In the genomic region with DNA sequence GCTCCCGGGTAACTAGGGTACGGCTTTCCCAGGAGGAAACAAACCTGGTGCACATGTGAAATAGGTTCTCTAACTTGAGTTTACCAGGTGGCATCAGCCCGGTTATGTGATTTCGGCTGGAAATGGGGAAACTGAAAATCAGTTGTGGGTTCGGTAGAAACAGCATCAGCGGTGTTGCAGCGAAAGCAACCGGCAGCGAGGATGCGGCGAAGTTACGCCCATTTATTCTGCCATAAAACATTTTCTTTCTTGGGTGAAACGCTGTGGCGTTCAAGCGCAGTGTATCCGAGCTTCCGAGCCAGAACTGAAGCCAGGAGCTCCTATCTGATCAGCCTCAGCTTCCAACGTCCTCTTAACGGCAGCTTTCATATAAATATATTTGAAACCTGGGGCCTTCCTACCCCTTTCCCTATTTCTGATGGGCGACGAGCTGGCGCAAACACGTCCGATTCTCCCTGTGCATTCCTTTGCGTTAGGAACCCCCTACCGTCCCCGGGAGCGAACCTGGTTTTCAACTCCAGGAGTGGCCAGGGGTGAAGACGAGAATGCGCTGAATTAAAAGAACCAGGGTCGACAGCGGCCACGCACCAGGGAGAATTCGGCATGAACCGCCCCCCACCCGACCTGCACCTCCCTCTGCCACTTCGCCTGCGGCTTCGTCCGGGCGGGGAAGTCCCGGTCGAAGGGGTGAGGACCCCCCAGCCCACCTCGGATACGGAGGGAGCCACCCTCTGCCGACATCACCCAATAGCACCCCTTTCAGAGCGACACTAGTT, we compare ENCODE assay signal across 8 cellular contexts. TPM values are rescaled to one million over a fixed set of nuclear protein-coding genes. Genes with fewer than 3 reads are reported as not detected.
DNase-seq lines count a peak whose midpoint lies in the region; ATAC-seq, FAIRE-seq and TF ChIP-seq lines count a peak whose summit lies in the region.

No MANE protein-coding gene starts in this region.

- H3F3A ChIP-seq in PC-3 (ENCODE audit: low read length, unreplicated experiment) (no peaks in the 10 kb centered on the region), PC-9 (ENCODE audit: insufficient read depth, low read depth) (no peaks in the 10 kb centered on the region)

- TF ChIP-seq POLR2A in GM12891 (IDR thresholded peaks at IDR 0.05; ENCODE audit: low read depth, low read length) = no peak

- H2AFZ ChIP-seq in PC-3 (ENCODE audit: low read length) (peak overlapping the region; percentile 91), PC-9 (no peak overlapping the region)

- CTCF ChIA-PET in PC-3 (lab: Charles Lee) (interaction anchor here (0.8 to 1.3 kb wide), 2 partner anchors 13 to 375 kb away, joined by 3 read pairs; no protein-coding TSS in a partner anchor), PC-9 (lab: Charles Lee) (no interaction called here)

- H3K4me3 ChIP-seq in PC-3 (ENCODE audit: low read length) (peak overlapping the region; percentile 82), kidney (ENCODE audit: low read length in 2 of 2) (peak overlapping the region; percentile 64 to 81), PC-9 (no peak overlapping the region)

- H3K27ac ChIP-seq in PC-3 (ENCODE audit: low read length) (0 out of 2 replicates have a peak overlapping the region, but pooled peaks have one; percentile 3), kidney (ENCODE audit: low read depth in 2 of 2, low read length in 2 of 2) (no peak overlapping the region), PC-9 (no peak overlapping the region)

- POLR2A ChIA-PET in PC-3 (lab: Charles Lee; ENCODE audit: unreplicated experiment) (interaction anchor here (0.7 kb wide), 1 partner anchor 281 kb away, joined by 3 read pairs; no protein-coding TSS in a partner anchor), PC-9 (lab: Charles Lee; ENCODE audit: unreplicated experiment) (no interaction called here)

- H3K27me3 ChIP-seq in PC-3 (ENCODE audit: low read length) (no peaks in the 10 kb centered on the region), PC-9 (ENCODE audit: insufficient read depth, low read depth) (peaks cover 59% of the 10 kb centered on the region)

- H3K9me3 ChIP-seq in PC-3 (ENCODE audit: low read length) = no peaks in the 10 kb centered on the region
- no peaks in the 10 kb centered on the region for H3K9me3 ChIP-seq in kidney (ENCODE audit: control insufficient read depth in 1 of 2, low read length in 2 of 2)
- no peaks in the 10 kb centered on the region for H3K9me3 ChIP-seq in PC-9 (ENCODE audit: insufficient read depth, low read depth)

- no peaks in the 10 kb centered on the region for H3K9me2 ChIP-seq in PC-3 (replicated peaks; ENCODE audit: low read length)
- no peaks in the 10 kb centered on the region for H3K9me2 ChIP-seq in PC-9 (ENCODE audit: insufficient read depth)

- H3K36me3 ChIP-seq in PC-3 (ENCODE audit: low read depth, low read length) (no peaks in the 10 kb centered on the region), kidney (ENCODE audit: control insufficient read depth in 1 of 2, insufficient read depth in 2 of 2, low read length in 2 of 2) (no peaks in the 10 kb centered on the region), PC-9 (ENCODE audit: low read depth) (no peaks in the 10 kb centered on the region)

- FAIRE-seq in GM12891 (lab: Jason Lieb, UNC) = peak; percentile 45
- FAIRE-seq in kidney (lab: Jason Lieb, UNC) = no peak

- DNase-seq in GM12891 (ENCODE audit: insufficient read length, low spot score) (no peak), PC-3 (peak; percentile 55), astrocyte of the hippocampus (ENCODE audit: low read depth, low spot score) (peak; percentile 63), kidney (peak; percentile 70), PC-9 (no peak), NCI-H2196 (lab: John Stamatoyannopoulos, UW; ENCODE audit: unreplicated experiment) (no peak), NCI-H2227 (lab: John Stamatoyannopoulos, UW; ENCODE audit: unreplicated experiment) (no peak)
- DNase-seq in stimulated activated CD4-positive, alpha-beta T cell treated with anti-CD3 and anti-CD28 coated beads, Interleukin-4, amount 100 ng/mL, for 24 hours = peak; percentile 23

- H3K4me1 ChIP-seq in PC-3 (ENCODE audit: insufficient read depth, low read length) (peaks cover 25% of the 10 kb centered on the region), kidney (ENCODE audit: control insufficient read depth in 1 of 2, insufficient read depth in 1 of 2, low read depth in 1 of 2, low read length in 2 of 2) (peaks cover 0 to 11% of the 10 kb centered on the region in 2 donors), PC-9 (replicated peaks; ENCODE audit: insufficient read depth) (0 out of 2 replicates have a peak, but pooled peaks cover 11% of the 10 kb centered on the region)

- peak overlapping the region; percentile 72 for H3K9ac ChIP-seq in PC-3 (ENCODE audit: low read length)
- H3K9ac ChIP-seq in kidney (ENCODE audit: low read length in 2 of 2) = peak overlapping the region; percentile 11 to 58

- H4K20me1 ChIP-seq in PC-3 (ENCODE audit: low read length) = peaks cover 8% of the 10 kb centered on the region; the same call in 1 of the 2 replicates
- no peaks in the 10 kb centered on the region for H4K20me1 ChIP-seq in PC-9 (ENCODE audit: insufficient read depth)

- peak; percentile 1 for ATAC-seq in PC-3

- H3K4me2 ChIP-seq in PC-3 (ENCODE audit: low read length) = peak overlapping the region; percentile 95
- H3K4me2 ChIP-seq in PC-9 = no peak overlapping the region

- intact Hi-C loops in PC-3 (cut with micrococcal nuclease) = loop anchor here (1.0 kb wide), 1 partner anchor 8 kb away; no protein-coding TSS in a partner anchor
- intact Hi-C loops in kidney (cut with DNase I) = no loop called here
- intact Hi-C loops in PC-9 (cut with micrococcal nuclease; ENCODE audit: unreplicated experiment) = no loop called here

- TF ChIP-seq CTCF in PC-3 (conservative IDR thresholded peaks at IDR 0.05; ENCODE audit: low read depth, low read length) = peak; percentile 37
- no peak for TF ChIP-seq CTCF in kidney (IDR thresholded peaks at IDR 0.05; ENCODE audit: borderline replicate concordance, extremely low read depth, insufficient read depth)
- TF ChIP-seq CTCF in PC-9 (conservative IDR thresholded peaks at IDR 0.05) = no peak

- TSS peak; percentile 34 for BruUV-seq in PC-3 (replicated peaks; lab: Mats Ljungman, UMichigan)
- no TSS peak for BruUV-seq in PC-9 (replicated peaks; lab: Mats Ljungman, UMichigan)

- H3K79me2 ChIP-seq in PC-3 (ENCODE audit: low read length) (peaks cover 66% of the 10 kb centered on the region), PC-9 (ENCODE audit: low read depth) (no peaks in the 10 kb centered on the region)

TF ChIP-seq in GM12891, 5 proteins besides CTCF, POLR2A, EP300 and RAD21:
- TF ChIP-seq POU2F2 (IDR thresholded peaks at IDR 0.05; ENCODE audit: low read depth, low read length) (no peak), TAF1 (IDR thresholded peaks at IDR 0.05; ENCODE audit: low read depth, low read length) (no peak), PAX5 (IDR thresholded peaks at IDR 0.05; ENCODE audit: insufficient read depth, low read length, severe bottlenecking) (no peak), SPI1 (IDR thresholded peaks at IDR 0.05; ENCODE audit: low read depth, low read length) (no peak), POLR2AphosphoS5 (IDR thresholded peaks at IDR 0.05; ENCODE audit: low read depth, low read length) (no peak)

RNA-seq across cellular contexts. Expression of a gene that starts 1.6 kb away (rescaled TPM):
- polyA plus RNA-seq in GM12891 (2012; ENCODE audit: low read depth, missing spikeins) = 0.62 TPM
- total RNA-seq in PC-3 (2014; rRNA removed) = 16.6 and 30.5 TPM in 2 replicates
- 2.8 TPM for total RNA-seq in kidney
- polyA plus RNA-seq in kidney (ENCODE audit: insufficient read depth, low read depth, low replicate concordance) = 2.3 TPM
- total RNA-seq in PC-9 (2021) = not detected in 2 replicates

RNA-seq across cellular contexts. Expression of a gene that starts 34.0 kb away (rescaled TPM):
- 10.9 TPM for polyA plus RNA-seq in GM12891 (2012; ENCODE audit: low read depth, missing spikeins)
- total RNA-seq in PC-3 (2014; rRNA removed) (55.8 and 56.8 TPM in 2 replicates), kidney (23.1 TPM), PC-9 (2021) (17.6 and 20.0 TPM in 2 replicates)
- polyA plus RNA-seq in kidney (ENCODE audit: insufficient read depth, low read depth, low replicate concordance) = 11.0 TPM

Comparison
In these comparisons a context has a peak if more than half of its experiments do, and no peak if none do; other contexts are left out.
1. DNase-seq: peak in PC-3 (single experiment), astrocyte of the hippocampus (single experiment), kidney (single experiment) and stimulated activated CD4-positive, alpha-beta T cell treated with anti-CD3 and anti-CD28 coated beads, Interleukin-4, amount 100 ng/mL, for 24 hours (single experiment); none in GM12891 (single experiment), PC-9 (0 of 2), NCI-H2196 (single experiment) and NCI-H2227 (single experiment).